Comparison of ENCODE assay signal across 8 cellular contexts in the genomic region with DNA sequence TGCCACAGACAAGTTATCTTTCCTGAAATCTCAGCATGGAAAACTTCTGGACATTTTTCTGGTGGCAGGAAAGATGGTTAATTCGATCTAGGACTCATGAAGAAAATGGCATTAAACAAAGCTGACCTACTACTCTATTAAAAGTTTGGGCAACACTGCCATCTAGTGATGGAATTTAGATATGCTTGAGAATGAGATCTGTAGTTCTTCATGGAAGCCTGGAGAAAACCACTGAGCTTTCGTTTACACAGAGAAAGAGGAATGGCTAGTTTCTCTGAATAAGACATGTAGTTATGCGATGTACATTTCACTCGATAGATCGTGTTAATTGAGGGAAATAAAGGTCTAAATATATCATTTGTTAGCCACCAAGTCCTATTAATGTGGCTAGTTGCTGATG. TPM values are rescaled to one million over a fixed set of nuclear protein-coding genes. Genes with fewer than 3 reads are reported as not detected.
DNase-seq lines count a peak whose midpoint lies in the region; ATAC-seq lines count a peak whose summit lies in the region.

No MANE protein-coding gene starts in this region.

- peak; percentile 76 for ATAC-seq in GM21526 (IDR thresholded peaks at IDR 0.05; ENCODE audit: low FRiP score, unreplicated experiment)
- no peak for ATAC-seq in effector memory CD8-positive, alpha-beta T cell (replicated peaks)

- no peak overlapping the region for H3K4me3 Mint-ChIP-seq in effector memory CD8-positive, alpha-beta T cell

- peak; percentile 32 for DNase-seq in NCI-H510A treated with DMSO at 0.1 percent for 48 hours (lab: John Stamatoyannopoulos, UW)
- no peak for DNase-seq in NCI-H510A (lab: John Stamatoyannopoulos, UW)
- DNase-seq in Jurkat, Clone E6-1 (ENCODE audit: low read depth, low spot score), result peak; percentile 52
- peak; percentile 0 for DNase-seq in OCI-M2 (lab: John Stamatoyannopoulos, UW; ENCODE audit: unreplicated experiment)
- DNase-seq in effector memory CD8-positive, alpha-beta T cell, result peak in 2 of 3 experiments; percentile 1 to 4
- DNase-seq in midbrain (lab: John Stamatoyannopoulos, UW), result peak; percentile 83
- no peak for DNase-seq in activated CD8-positive, alpha-beta memory T cell treated with anti-CD3 and anti-CD28 coated beads for 24 hours

- no peaks in the 10 kb centered on the region for H3K4me1 Mint-ChIP-seq in effector memory CD8-positive, alpha-beta T cell (ENCODE audit: low read depth in 2 of 2)

- H3K36me3 Mint-ChIP-seq in effector memory CD8-positive, alpha-beta T cell (ENCODE audit: insufficient read depth), result no peaks in the 10 kb centered on the region

- H3K27me3 Mint-ChIP-seq in effector memory CD8-positive, alpha-beta T cell, result no peaks in the 10 kb centered on the region

- H3K4me3 ChIP-seq in Jurkat, Clone E6-1 (ENCODE audit: low read length), result no peak overlapping the region

- no peak overlapping the region for H3K27ac Mint-ChIP-seq in effector memory CD8-positive, alpha-beta T cell

- no peaks in the 10 kb centered on the region for H3K9me3 Mint-ChIP-seq in effector memory CD8-positive, alpha-beta T cell

RNA-seq across cellular contexts. Expression of a gene that starts 51.7 kb away (rescaled TPM):
- 9.1 TPM for polyA plus RNA-seq in Jurkat, Clone E6-1 (2012; ENCODE audit: insufficient read depth, insufficient read length)

Comparison
In these comparisons a context has a peak if more than half of its experiments do, and no peak if none do; other contexts are left out.
1. DNase-seq: peak in NCI-H510A treated with DMSO at 0.1 percent for 48 hours (single experiment), Jurkat, Clone E6-1 (single experiment), OCI-M2 (single experiment), effector memory CD8-positive, alpha-beta T cell (2 of 3) and midbrain (single experiment); none in NCI-H510A (single experiment) and activated CD8-positive, alpha-beta memory T cell treated with anti-CD3 and anti-CD28 coated beads for 24 hours (single experiment).